ENCODE assay signal across 8 cellular contexts in genomic region chr19:10835754-10836477, GRCh38. TPM values are rescaled to one million over a fixed set of nuclear protein-coding genes. Genes with fewer than 3 reads are reported as not detected.
DNase-seq lines count a peak whose midpoint lies in the region; ATAC-seq and TF ChIP-seq lines count a peak whose summit lies in the region.

A gene with protein sequence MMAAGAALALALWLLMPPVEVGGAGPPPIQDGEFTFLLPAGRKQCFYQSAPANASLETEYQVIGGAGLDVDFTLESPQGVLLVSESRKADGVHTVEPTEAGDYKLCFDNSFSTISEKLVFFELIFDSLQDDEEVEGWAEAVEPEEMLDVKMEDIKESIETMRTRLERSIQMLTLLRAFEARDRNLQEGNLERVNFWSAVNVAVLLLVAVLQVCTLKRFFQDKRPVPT (minus strand): TSS chr19:10836212. CDS start chr19:10836191, 21 bp downstream.

- ATAC-seq in GM18873 (IDR thresholded peaks at IDR 0.05; ENCODE audit: low FRiP score, unreplicated experiment) (peak; percentile 50), HG03159 (IDR thresholded peaks at IDR 0.05; ENCODE audit: unreplicated experiment) (peak; percentile 82), WTC11 (peak; percentile 93)

- H3K36me3 Mint-ChIP-seq in WTC11 (peaks cover 12% of the 10 kb centered on the region; the same call in 1 of the 2 replicates), immature natural killer cell (peaks cover 0 to 4% (median 3%) of the 10 kb centered on the region in 3 donors)

- H3K9me3 ChIP-seq in AG04450 (ENCODE audit: control insufficient read depth, insufficient read depth, low read length) = peaks cover 12% of the 10 kb centered on the region

- peak within 1 kb of the TSS; percentile 100 for H3K27ac Mint-ChIP-seq in WTC11
- peak within 1 kb of the TSS; percentile 98 to 100 (median 100) for H3K27ac Mint-ChIP-seq in immature natural killer cell

- POLR2A ChIA-PET in AG04450 (lab: Yijun Ruan, JAX) = interaction anchor here (0.6 to 2.0 kb wide), 11 partner anchors 15 to 595 kb away, joined by 3 to 27 read pairs (median 10); partner anchors contain the start of genes DNM2 and QTRT1
- POLR2A ChIA-PET in WTC11 (lab: Charles Lee) = interaction anchor here (0.6 to 1.6 kb wide), 8 partner anchors 10 to 430 kb away, joined by 3 to 9 read pairs (median 4); partner anchors contain the start of gene DNM2

- peaks cover 24% of the 10 kb centered on the region for H3K27me3 Mint-ChIP-seq in WTC11 (ENCODE audit: low read depth)
- peaks cover 14 to 33% (median 28%) of the 10 kb centered on the region in 3 donors for H3K27me3 Mint-ChIP-seq in immature natural killer cell (ENCODE audit: low read depth in 3 of 3)

- H3K27ac ChIP-seq in AG04450 (ENCODE audit: low read depth, low read length) = peak within 1 kb of the TSS; percentile 98

- CTCF ChIA-PET in AG04450 (lab: Charles Lee) (interaction anchor here (0.5 to 3.3 kb wide), 11 partner anchors 9 to 118 kb away, joined by 3 to 38 read pairs (median 5); partner anchors contain the start of gene DNM2), WTC11 (lab: Charles Lee) (interaction anchor here (0.5 to 8.0 kb wide), 23 partner anchors 10 to 420 kb away, joined by 3 to 135 read pairs (median 5); partner anchors contain the start of genes CARM1 and DNM2)

- peak within 1 kb of the TSS; percentile 85 for H3K4me3 Mint-ChIP-seq in WTC11
- H3K4me3 Mint-ChIP-seq in immature natural killer cell = peak within 1 kb of the TSS; percentile 95 to 99 (median 97)

- DNase-seq in AG04450 (ENCODE audit: low read depth, low spot score) = peak; percentile 97
- peak; percentile 98 for DNase-seq in NCI-H226
- peak; percentile 100 for DNase-seq in WTC11 (ENCODE audit: low spot score)
- DNase-seq in cardiac fibroblast (ENCODE audit: low read depth in 2 of 2) = peak; percentile 100
- peak; percentile 95 to 96 (median 96) for DNase-seq in immature natural killer cell
- peak; percentile 89 for DNase-seq in smooth muscle cell of the brain vasculature (ENCODE audit: low read depth, low spot score)

- no peaks in the 10 kb centered on the region for H3K27me3 ChIP-seq in AG04450 (ENCODE audit: control insufficient read depth, insufficient read depth, low read length)

- H3K9me3 Mint-ChIP-seq in WTC11 (peaks cover 24% of the 10 kb centered on the region), immature natural killer cell (no peaks in the 10 kb centered on the region)

- H3K4me1 Mint-ChIP-seq in WTC11 (peaks cover 13% of the 10 kb centered on the region), immature natural killer cell (peaks cover 13 to 19% of the 10 kb centered on the region in 2 donors)

- H3K4me3 ChIP-seq in AG04450 (ENCODE audit: low read depth, low read length) (peak within 1 kb of the TSS; percentile 77), cardiac fibroblast (replicated peaks in 1 of 2; ENCODE audit: low read depth in 2 of 2, low read length in 2 of 2) (peak within 1 kb of the TSS; percentile 70 to 77)

- TF ChIP-seq CTCF in AG04450 (IDR thresholded peaks at IDR 0.05; ENCODE audit: low read depth, low read length) = peak; percentile 27; the same call in 1 of the 2 replicates
- peak; percentile 36; the same call in 1 of the 2 replicates for TF ChIP-seq CTCF in WTC11 (IDR thresholded peaks at IDR 0.05)
- peak; percentile 13 for TF ChIP-seq CTCF in cardiac fibroblast (IDR thresholded peaks at IDR 0.05; ENCODE audit: low read depth, low read length)

TF ChIP-seq in WTC11, 78 proteins besides CTCF, POLR2A, EP300 and RAD21 (continues in another document):
- TF ChIP-seq USF1 (CRISPR knock-in tag; IDR thresholded peaks at IDR 0.05) (no peak), SMAD4 (CRISPR knock-in tag; IDR thresholded peaks at IDR 0.05) (no peak), ETV6 (CRISPR knock-in tag; IDR thresholded peaks at IDR 0.05) (peak; percentile 68), ZBTB43 (CRISPR knock-in tag; IDR thresholded peaks at IDR 0.05) (no peak), IRF2 (CRISPR knock-in tag; IDR thresholded peaks at IDR 0.05; ENCODE audit: borderline replicate concordance, low read depth) (no peak), ZNF263 (CRISPR knock-in tag; IDR thresholded peaks at IDR 0.05; ENCODE audit: low read depth) (no peak), ZNF423 (CRISPR knock-in tag; IDR thresholded peaks at IDR 0.05) (no peak), ZBTB21 (CRISPR knock-in tag; IDR thresholded peaks at IDR 0.05; ENCODE audit: borderline replicate concordance) (0 out of 2 replicates have a peak, but pooled peaks have one; percentile 55), SOX15 (CRISPR knock-in tag; IDR thresholded peaks at IDR 0.05) (no peak), NR3C1 (CRISPR knock-in tag; conservative IDR thresholded peaks at IDR 0.05; ENCODE audit: low read depth) (no peak), AFF4 (CRISPR knock-in tag; IDR thresholded peaks at IDR 0.05; ENCODE audit: borderline replicate concordance) (0 out of 2 replicates have a peak, but pooled peaks have one; percentile 15)
- TF ChIP-seq, protein P1, sequence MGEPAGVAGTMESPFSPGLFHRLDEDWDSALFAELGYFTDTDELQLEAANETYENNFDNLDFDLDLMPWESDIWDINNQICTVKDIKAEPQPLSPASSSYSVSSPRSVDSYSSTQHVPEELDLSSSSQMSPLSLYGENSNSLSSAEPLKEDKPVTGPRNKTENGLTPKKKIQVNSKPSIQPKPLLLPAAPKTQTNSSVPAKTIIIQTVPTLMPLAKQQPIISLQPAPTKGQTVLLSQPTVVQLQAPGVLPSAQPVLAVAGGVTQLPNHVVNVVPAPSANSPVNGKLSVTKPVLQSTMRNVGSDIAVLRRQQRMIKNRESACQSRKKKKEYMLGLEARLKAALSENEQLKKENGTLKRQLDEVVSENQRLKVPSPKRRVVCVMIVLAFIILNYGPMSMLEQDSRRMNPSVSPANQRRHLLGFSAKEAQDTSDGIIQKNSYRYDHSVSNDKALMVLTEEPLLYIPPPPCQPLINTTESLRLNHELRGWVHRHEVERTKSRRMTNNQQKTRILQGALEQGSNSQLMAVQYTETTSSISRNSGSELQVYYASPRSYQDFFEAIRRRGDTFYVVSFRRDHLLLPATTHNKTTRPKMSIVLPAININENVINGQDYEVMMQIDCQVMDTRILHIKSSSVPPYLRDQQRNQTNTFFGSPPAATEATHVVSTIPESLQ (CRISPR knock-in tag; IDR thresholded peaks at IDR 0.05) = no peak

RNA-seq across cellular contexts. Expression of the gene that starts here (rescaled TPM):
- polyA plus RNA-seq in AG04450 (2011; rRNA removed) (42.4 and 48.4 TPM in 2 replicates), immature natural killer cell (100 to 1,000 TPM in 1 of 3 donors, 10 to 100 TPM in 2; 60.1 to 103 (median 88.5) TPM)
- 15.7 and 19.2 TPM in 2 replicates for polyA minus RNA-seq in AG04450 (2011; rRNA and poly(A)+ RNA removed)
- 28.5 to 40.9 TPM (median 40.6 TPM) in 3 replicates for total RNA-seq in WTC11 (2021)

Comparison
In these comparisons a context has a peak if more than half of its experiments do, and no peak if none do; other contexts are left out.
1. Peak in every context shown above with its lines: DNase-seq, ATAC-seq, H3K4me3 ChIP-seq and H3K27ac ChIP-seq.